Comparison of ENCODE assay signal across 21 cellular contexts in the genomic region with DNA sequence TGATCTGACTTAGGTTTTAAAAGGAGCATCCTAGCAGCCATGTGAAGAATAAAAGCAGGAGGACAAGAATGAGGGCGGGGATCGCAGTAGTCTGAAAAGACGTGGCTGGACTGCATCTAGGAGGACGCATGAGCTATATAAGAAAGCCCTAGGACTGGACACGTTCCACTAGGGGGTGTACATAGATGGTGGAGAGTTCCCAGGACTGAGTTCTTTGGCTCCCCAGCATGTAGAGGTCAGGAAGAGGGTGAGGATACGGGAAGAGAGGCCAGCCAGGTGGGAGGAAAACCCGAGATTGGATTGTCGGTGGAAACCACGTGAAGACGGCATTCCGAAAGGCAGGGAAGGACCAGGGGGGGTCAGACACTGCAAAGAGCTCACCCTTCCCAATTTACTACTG.
DNase-seq lines count a peak whose midpoint lies in the region; ATAC-seq, FAIRE-seq and TF ChIP-seq lines count a peak whose summit lies in the region.
"Had no signal": no experiment of that assay in that cellular context is flagged by ENCODE, and none has a peak within 500 bp of the region (broad histone marks: within the 10 kb centered on the region; RNA-seq: fewer than 3 reads in every experiment).

No MANE protein-coding gene starts in this region.

- POLR2A ChIA-PET in A549 (lab: Yijun Ruan, JAX) = no interaction called here

- no peaks in the 10 kb centered on the region for H3K36me3 Mint-ChIP-seq in chondrocyte (ENCODE audit: low read depth)

- H3K27me3 ChIP-seq in right cardiac atrium (ENCODE audit: control insufficient read depth, insufficient read depth) (no peaks in the 10 kb centered on the region), mammary epithelial cell (ENCODE audit: insufficient read depth, low read length) (no peaks in the 10 kb centered on the region)
- H3K27me3 ChIP-seq: BLaER1, SJCRH30 had no signal

- H3K4me2 ChIP-seq in A549 (no peak overlapping the region), mammary epithelial cell (ENCODE audit: insufficient read depth, low read depth, low read length) (no peak overlapping the region)
- H3K4me2 ChIP-seq: BLaER1, PC-9 had no signal

- TF ChIP-seq EP300 in A549 (IDR thresholded peaks at IDR 0.05) = no peak

- H3K9ac ChIP-seq in mammary epithelial cell (ENCODE audit: insufficient read depth, low read length) = no peak overlapping the region
- H3K9ac ChIP-seq: BLaER1 had no signal

- dilution Hi-C loops in mammary epithelial cell (cut with HindIII; ENCODE audit: low sequenced_read_pairs) = no loop called here

- TF ChIP-seq CTCF in A549 (IDR thresholded peaks at IDR 0.05) (no peak), chondrocyte (IDR thresholded peaks at IDR 0.05) (no peak), mammary epithelial cell (conservative IDR thresholded peaks at IDR 0.05 in 1 of 2, IDR thresholded peaks at IDR 0.05 in 1 of 2; ENCODE audit: extremely low read depth in 1 of 2, insufficient read depth in 1 of 2, low read depth in 1 of 2, low read length in 2 of 2) (no peak)

- no peaks in the 10 kb centered on the region for H3K36me3 ChIP-seq in mammary epithelial cell (ENCODE audit: insufficient read depth, low read length)
- H3K36me3 ChIP-seq: BLaER1, SJCRH30 had no signal

- no peaks in the 10 kb centered on the region for H4K20me1 ChIP-seq in mammary epithelial cell (ENCODE audit: insufficient read depth, low read length)
- H4K20me1 ChIP-seq: BLaER1 had no signal

- in situ Hi-C loops in mammary epithelial cell (cut with MboI; ENCODE audit: low sequenced_read_pairs in 2 of 2) = no loop called here

- H2AFZ ChIP-seq in mammary epithelial cell (ENCODE audit: low read depth, low read length) = no peak overlapping the region
- H2AFZ ChIP-seq: PC-9 had no signal

- ATAC-seq in A549 = peak; percentile 25 to 68; a peak in 3 of 6 replicates
- ATAC-seq in right cardiac atrium = peak; percentile 55 to 80
- no peak for ATAC-seq in GM19467 (IDR thresholded peaks at IDR 0.05; ENCODE audit: unreplicated experiment)

- intact Hi-C loops in right cardiac atrium (cut with DNase I) (no loop called here), mammary epithelial cell (cut with micrococcal nuclease) (no loop called here)

- H3K4me1 ChIP-seq in A549 (no peaks in the 10 kb centered on the region), right cardiac atrium (ENCODE audit: control insufficient read depth, insufficient read depth, low read length) (no peaks in the 10 kb centered on the region), mammary epithelial cell (ENCODE audit: insufficient read depth, low read length) (peaks cover 3% of the 10 kb centered on the region)
- H3K4me1 ChIP-seq: BLaER1, SJCRH30 had no signal

- peaks cover 48% of the 10 kb centered on the region for H3K4me1 Mint-ChIP-seq in chondrocyte (ENCODE audit: low read depth)

- H3K9me3 ChIP-seq in A549 (no peaks in the 10 kb centered on the region), right cardiac atrium (ENCODE audit: control insufficient read depth, low read length) (no peaks in the 10 kb centered on the region), mammary epithelial cell (replicated peaks; ENCODE audit: insufficient read depth, low read length) (no peaks in the 10 kb centered on the region)
- H3K9me3 ChIP-seq: BLaER1, SJCRH30 had no signal

- no peak overlapping the region for H3K4me3 Mint-ChIP-seq in chondrocyte (ENCODE audit: unreplicated experiment)
- H3K4me3 Mint-ChIP-seq: CD4-positive, alpha-beta T cell had no signal

- no peaks in the 10 kb centered on the region for H3K27me3 Mint-ChIP-seq in chondrocyte (ENCODE audit: low read depth)

- TF ChIP-seq RAD21 in A549 (conservative IDR thresholded peaks at IDR 0.05 in 1 of 2, IDR thresholded peaks at IDR 0.05 in 1 of 2) = no peak

- CTCF ChIA-PET in A549 (lab: Yijun Ruan, JAX) = interaction anchor here (1.2 to 1.3 kb wide), 2 partner anchors 8 to 82 kb away, joined by 3 read pairs; no protein-coding TSS in a partner anchor
- CTCF ChIA-PET in mammary epithelial cell (lab: Charles Lee; ENCODE audit: low non-redundant PET) = no interaction called here

- peaks cover 6% of the 10 kb centered on the region for H3K9me3 Mint-ChIP-seq in chondrocyte (ENCODE audit: low read depth)
- H3K9me3 Mint-ChIP-seq: CD4-positive, alpha-beta T cell had no signal

- no TSS peak for BruUV-seq in mammary epithelial cell (replicated peaks; lab: Mats Ljungman, UMichigan)

- no peak overlapping the region for H3K4me3 ChIP-seq in A549
- no peak overlapping the region for H3K4me3 ChIP-seq in right cardiac atrium (ENCODE audit: low read length)
- no peak overlapping the region for H3K4me3 ChIP-seq in mammary epithelial cell (replicated peaks in 1 of 3; ENCODE audit: insufficient read depth in 1 of 3, low read depth in 2 of 3, low read length in 3 of 3)
- H3K4me3 ChIP-seq: BLaER1, PC-9, SJCRH30 had no signal

- DNase-seq in A549 (ENCODE audit: low read depth in 1 of 2, low spot score in 1 of 2) (no peak), NCI-H82 (lab: John Stamatoyannopoulos, UW) (peak; percentile 65), chondrocyte (ENCODE audit: low spot score) (no peak), right cardiac atrium (no peak), activated gamma-delta T cell treated with Interleukin-2 at 50 U/mL for 16 hours (no peak), mammary epithelial cell (no peak)
- DNase-seq: CD4-positive, alpha-beta T cell; COR-L47; DMS79; NCI-H1048; NCI-H1417 treated with DMSO at 0.1 percent for 48 hours; NCI-H187 treated with DMSO at 0.1 percent for 48 hours; NCI-H2107; NCI-H446 treated with DMSO at 0.1 percent for 48 hours; NCI-H526 treated with DMSO at 0.1 percent for 48 hours; PC-9 had no signal

- peak overlapping the region; percentile 76 for H3K27ac Mint-ChIP-seq in chondrocyte (ENCODE audit: unreplicated experiment)
- H3K27ac Mint-ChIP-seq: CD4-positive, alpha-beta T cell had no signal

- no peak for TF ChIP-seq POLR2A in A549 (IDR thresholded peaks at IDR 0.05; ENCODE audit: low read length)

- FAIRE-seq in A549 (lab: Jason Lieb, UNC) = no peak
- FAIRE-seq: H54 had no signal

- WGBS in A549 (ENCODE audit: missing lambda C conversion rate) = 37% methylated on average over 11 of the region's 11 CpGs
- WGBS in right cardiac atrium = 73% methylated on average over 11 of the region's 11 CpGs
- WGBS in mammary epithelial cell (ENCODE audit: low coverage, missing lambda C conversion rate) = 85% methylated on average over 8 of the region's 11 CpGs

- H3K27ac ChIP-seq in A549 (no peak overlapping the region), right cardiac atrium (ENCODE audit: low read length) (no peak overlapping the region), mammary epithelial cell (ENCODE audit: insufficient read depth, low read depth, low read length) (no peak overlapping the region)
- H3K27ac ChIP-seq: BLaER1, PC-9, RWPE1, SJCRH30 had no signal

- no peaks in the 10 kb centered on the region for H3K79me2 ChIP-seq in mammary epithelial cell (ENCODE audit: insufficient read depth, low read length)

TF ChIP-seq in A549, 52 proteins besides CTCF, POLR2A, EP300 and RAD21:
- no peak for TF ChIP-seq JUN (IDR thresholded peaks at IDR 0.05)
- TF ChIP-seq EHMT2 (IDR thresholded peaks at IDR 0.05; ENCODE audit: low read depth) = no peak
- TF ChIP-seq ZC3H11A (IDR thresholded peaks at IDR 0.05) = no peak
- TF ChIP-seq HOXA7 (CRISPR knock-in tag; IDR thresholded peaks at IDR 0.05) = no peak
- no peak for TF ChIP-seq RARB (CRISPR knock-in tag; IDR thresholded peaks at IDR 0.05)
- no peak for TF ChIP-seq HOXB13 (CRISPR knock-in tag; IDR thresholded peaks at IDR 0.05; ENCODE audit: low read depth)
- no peak for TF ChIP-seq KDM5A (IDR thresholded peaks at IDR 0.05)
